Comparison of ENCODE assay signal across 23 cellular contexts in the genomic region with DNA sequence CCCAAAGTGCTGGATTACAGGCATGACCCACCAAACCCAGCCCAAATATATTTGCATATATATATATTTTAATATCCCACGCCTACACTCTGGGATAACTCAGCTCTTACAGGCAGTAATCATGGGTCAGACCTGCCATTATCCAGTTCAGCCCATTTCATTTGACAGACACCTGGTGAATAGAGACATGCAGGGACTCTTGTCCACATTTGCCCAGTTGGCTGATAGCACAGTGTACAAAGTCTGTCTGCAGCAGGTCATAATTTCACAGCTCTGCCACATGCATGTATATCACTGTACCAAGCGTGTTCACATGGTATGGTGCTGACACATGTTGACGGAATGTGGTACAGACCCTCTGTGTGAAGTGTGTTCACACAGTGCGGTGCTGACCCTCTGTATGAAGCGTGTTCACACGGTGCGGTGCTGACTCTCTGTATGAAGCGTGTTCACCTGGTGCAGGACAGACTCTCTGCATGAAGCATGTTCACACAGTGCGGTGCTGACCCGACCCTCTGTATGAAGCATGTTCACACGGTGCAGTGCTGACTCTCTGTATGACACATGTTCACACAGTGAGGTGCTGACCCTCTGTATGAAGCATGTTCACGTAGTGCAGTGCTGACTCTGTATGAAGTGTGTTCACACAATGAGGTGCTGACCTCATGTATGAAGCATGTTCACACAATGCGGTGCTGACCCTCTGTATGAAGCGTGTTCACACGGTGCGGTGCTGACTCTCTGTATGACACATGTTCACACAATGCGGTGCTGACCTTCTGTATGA. TPM values are rescaled to one million over a fixed set of nuclear protein-coding genes. Genes with fewer than 3 reads are reported as not detected.
A peak's percentile ranks its signal among the peaks of the same experiment; 100 is the strongest.
DNase-seq lines count a peak whose midpoint lies in the region; ATAC-seq, FAIRE-seq and TF ChIP-seq lines count a peak whose summit lies in the region.
"Had no signal": no experiment of that assay in that cellular context is flagged by ENCODE, and none has a peak within 500 bp of the region (broad histone marks: within the 10 kb centered on the region; RNA-seq: fewer than 3 reads in every experiment).

No MANE protein-coding gene starts in this region.

- H3K4me2 ChIP-seq in BLaER1 treated with 17β-estradiol and CSF1 and Interleukin-3, amounts not matched to agents 10 nM and 100 nM: peak overlapping the region in 6 of 11 experiments; percentile 23 to 70 (median 68); a peak in 10 of 22 replicates
- H3K4me2 ChIP-seq in SU-DHL-6 (ENCODE audit: low read depth, low read length, poor library complexity, severe bottlenecking): no peak overlapping the region
- H3K4me2 ChIP-seq: SK-N-SH had no signal

- no peaks in the 10 kb centered on the region for H3K9me3 ChIP-seq in BLaER1 treated with 17β-estradiol and CSF1 and Interleukin-3, amounts not matched to agents 10 nM and 100 nM (replicated peaks in 1 of 11)
- no peaks in the 10 kb centered on the region for H3K9me3 ChIP-seq in SU-DHL-6 (ENCODE audit: insufficient read depth, low read length)
- H3K9me3 ChIP-seq: Peyer's patch, sigmoid colon, SK-N-SH had no signal

- FAIRE-seq in GM12892 (lab: Jason Lieb, UNC): no peak
- FAIRE-seq: GM19239, urothelium cell line had no signal

- 0 out of 22 replicates have a peak overlapping the region, but pooled peaks of 2 of the 11 experiments have one; percentile 90 for H3K27ac ChIP-seq in BLaER1 treated with 17β-estradiol and CSF1 and Interleukin-3, amounts not matched to agents 10 nM and 100 nM
- peak overlapping the region; percentile 28; the same call in 1 of the 2 replicates for H3K27ac ChIP-seq in SU-DHL-6 (ENCODE audit: low read depth, low read length)
- H3K27ac ChIP-seq: cardiac muscle cell, Peyer's patch, sigmoid colon had no signal

- no peak for ATAC-seq in HG03039 (IDR thresholded peaks at IDR 0.05; ENCODE audit: unreplicated experiment)
- ATAC-seq: activated CD8-positive, alpha-beta T cell treated with anti-CD3 and anti-CD28 coated beads, Interleukin-2, amount 10 ng/mL, durations not matched to agents 7 days and 5 days; natural killer cell treated with Interleukin-12 subunit alpha and Interleukin-12 subunit beta and Interleukin-15 and Interleukin-18, amount 100 ng/mL, for 72 hours had no signal

- no peaks in the 10 kb centered on the region for H3K36me3 ChIP-seq in BLaER1 treated with 17β-estradiol and CSF1 and Interleukin-3, amounts not matched to agents 10 nM and 100 nM
- no peaks in the 10 kb centered on the region for H3K36me3 ChIP-seq in SU-DHL-6 (ENCODE audit: low read length)
- H3K36me3 ChIP-seq: cardiac muscle cell, Peyer's patch, sigmoid colon had no signal

- H3K4me3 ChIP-seq in BLaER1 treated with 17β-estradiol and CSF1 and Interleukin-3, amounts not matched to agents 10 nM and 100 nM: no peak overlapping the region
- H3K4me3 ChIP-seq in SU-DHL-6 (ENCODE audit: insufficient read depth, low read length, poor library complexity, severe bottlenecking): no peak overlapping the region
- H3K4me3 ChIP-seq: cardiac muscle cell, Peyer's patch, sigmoid colon had no signal

- H2AFZ ChIP-seq in SU-DHL-6 (ENCODE audit: low read depth, low read length, severe bottlenecking): no peak overlapping the region

- H3K27me3 Mint-ChIP-seq in mesothelial cell of epicardium (ENCODE audit: low read depth): no peaks in the 10 kb centered on the region
- H3K27me3 Mint-ChIP-seq: IgD-negative memory B cell; natural killer cell treated with Interleukin-12 subunit alpha and Interleukin-12 subunit beta and Interleukin-15 and Interleukin-18, amount 100 ng/mL, for 72 hours had no signal

- H3K9me3 Mint-ChIP-seq in mesothelial cell of epicardium: no peaks in the 10 kb centered on the region
- H3K9me3 Mint-ChIP-seq: natural killer cell treated with Interleukin-12 subunit alpha and Interleukin-12 subunit beta and Interleukin-15 and Interleukin-18, amount 100 ng/mL, for 72 hours had no signal

- peak; percentile 13; the same call in 1 of the 2 replicates for TF ChIP-seq POLR2A in GM12892 (IDR thresholded peaks at IDR 0.05; ENCODE audit: low read depth, low read length)

- no peak overlapping the region for H3K9ac ChIP-seq in BLaER1 treated with 17β-estradiol and CSF1 and Interleukin-3, amounts not matched to agents 10 nM and 100 nM
- no peak overlapping the region for H3K9ac ChIP-seq in SU-DHL-6 (ENCODE audit: low read length)
- H3K9ac ChIP-seq: SK-N-SH had no signal

- DNase-seq in GM12892 (ENCODE audit: insufficient read length): no peak
- no peak for DNase-seq in mesothelial cell of epicardium (ENCODE audit: low spot score in 2 of 2, unreplicated experiment in 2 of 2)
- no peak for DNase-seq in H4 (ENCODE audit: low spot score)
- no peak for DNase-seq in SIG-M5 treated with dmso at 0.1 percent for 504 hours (lab: John Stamatoyannopoulos, UW; ENCODE audit: unreplicated experiment)
- DNase-seq: activated CD4-positive, CD25-positive, alpha-beta regulatory T cell; activated CD8-positive, alpha-beta T cell treated with anti-CD3 and anti-CD28 coated beads, Interleukin-2, amount 10 ng/mL, durations not matched to agents 7 days and 5 days; activated naive CD4-positive, alpha-beta T cell treated with Interleukin-2 at 50 U/mL for 16 hours; activated T-cell treated with anti-CD3 and anti-CD28 coated beads, Interleukin-2, amount 50 U/mL, for 48 hours; anterior cingulate cortex; NCI-H446; sigmoid colon; SK-N-SH; stimulated activated CD4-positive, alpha-beta T cell treated with anti-CD3 and anti-CD28 coated beads, Interleukin-15, amount 100 ng/mL, for 24 hours; T1000 had no signal

- no peaks in the 10 kb centered on the region for H3K27me3 ChIP-seq in BLaER1 treated with 17β-estradiol and CSF1 and Interleukin-3, amounts not matched to agents 10 nM and 100 nM
- no peaks in the 10 kb centered on the region for H3K27me3 ChIP-seq in SU-DHL-6 (ENCODE audit: low read length)
- H3K27me3 ChIP-seq: cardiac muscle cell, Peyer's patch, sigmoid colon had no signal

- no peaks in the 10 kb centered on the region for H4K20me1 ChIP-seq in BLaER1 treated with 17β-estradiol and CSF1 and Interleukin-3, amounts not matched to agents 10 nM and 100 nM
- H4K20me1 ChIP-seq in SU-DHL-6 (ENCODE audit: low read depth, low read length): no peaks in the 10 kb centered on the region

- no peak overlapping the region for H3K4me3 Mint-ChIP-seq in mesothelial cell of epicardium
- H3K4me3 Mint-ChIP-seq: activated CD8-positive, alpha-beta T cell treated with anti-CD3 and anti-CD28 coated beads, Interleukin-2, amount 10 ng/mL, durations not matched to agents 7 days and 5 days; IgD-negative memory B cell had no signal

- H3K9me2 ChIP-seq in SU-DHL-6 (replicated peaks; ENCODE audit: insufficient read depth, low read length): no peaks in the 10 kb centered on the region
- H3K9me2 ChIP-seq: SK-N-SH had no signal

- peaks cover 40 to 90% (median 70%) of the 10 kb centered on the region in 10 experiments for H3K4me1 ChIP-seq in BLaER1 treated with 17β-estradiol and CSF1 and Interleukin-3, amounts not matched to agents 10 nM and 100 nM

- H3F3A ChIP-seq in SU-DHL-6 (ENCODE audit: insufficient read depth): peaks cover 33% of the 10 kb centered on the region

- peaks cover 47% of the 10 kb centered on the region for H3K4me1 Mint-ChIP-seq in mesothelial cell of epicardium

- no peaks in the 10 kb centered on the region for H3K79me2 ChIP-seq in SU-DHL-6 (ENCODE audit: insufficient read depth, low read length)

- no peaks in the 10 kb centered on the region for H3K36me3 Mint-ChIP-seq in mesothelial cell of epicardium
- H3K36me3 Mint-ChIP-seq: IgD-negative memory B cell; natural killer cell treated with Interleukin-12 subunit alpha and Interleukin-12 subunit beta and Interleukin-15 and Interleukin-18, amount 100 ng/mL, for 72 hours had no signal

- TF ChIP-seq CTCF in SU-DHL-6 (IDR thresholded peaks at IDR 0.05; ENCODE audit: insufficient read depth, low read length, poor library complexity, severe bottlenecking) (no peak), mesothelial cell of epicardium (IDR thresholded peaks at IDR 0.05; ENCODE audit: unreplicated experiment) (no peak)

- H3K27ac Mint-ChIP-seq in mesothelial cell of epicardium: peak overlapping the region; percentile 97

RNA-seq across cellular contexts. Expression of a gene that starts 10.3 kb away (rescaled TPM):
- 7.5 TPM for polyA plus RNA-seq in GM12892 (2012; ENCODE audit: missing spikeins)
- total RNA-seq in mesothelial cell of epicardium: 18.5 to 20.3 TPM (median 19.5 TPM) in 3 replicates
- total RNA-seq in H4 (2014; rRNA removed; shearing (Covaris generic)): 26.9 and 38.9 TPM in 2 replicates

RNA-seq across cellular contexts. Expression of a gene that starts 51.2 kb away (rescaled TPM):
- polyA plus RNA-seq in GM12892 (2012; ENCODE audit: missing spikeins): 13.7 TPM
- total RNA-seq in mesothelial cell of epicardium: 28.2 to 30.9 TPM (median 30.6 TPM) in 3 replicates
- not detected in 2 replicates for total RNA-seq in H4 (2014; rRNA removed; shearing (Covaris generic))

Comparison
In these comparisons a context has a peak if more than half of its experiments do, and no peak if none do; other contexts are left out.
1. RNA of a gene that starts 51.2 kb away (total RNA-seq): 28.2 to 30.9 TPM in mesothelial cell of epicardium; not detected in H4; every median in the first group is over 10 times any median in the second.